22 cellular contexts compared by ENCODE assay signal in the genomic region with DNA sequence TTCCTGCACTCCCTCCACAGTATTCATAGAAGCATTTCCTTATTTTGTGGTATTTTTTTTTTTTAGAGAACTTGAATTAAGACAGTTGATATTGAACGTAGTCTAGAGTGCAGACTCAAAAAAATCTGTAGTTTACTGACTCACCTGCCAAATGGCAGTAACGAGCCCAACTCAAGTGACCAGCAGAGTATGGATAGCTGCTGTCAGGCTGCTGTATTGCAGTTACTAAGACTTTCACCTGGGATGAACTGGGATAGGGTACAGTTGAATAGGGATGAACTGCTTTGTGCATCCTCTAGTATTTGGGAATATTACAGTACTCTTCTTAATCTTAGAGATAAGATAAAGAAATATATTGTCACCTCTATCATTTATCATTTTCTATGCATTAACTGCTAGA.
"Had no signal": no experiment of that assay in that cellular context is flagged by ENCODE, and none has a peak within 500 bp of the region (broad histone marks: within the 10 kb centered on the region; RNA-seq: fewer than 3 reads in every experiment).

No MANE protein-coding gene starts in this region.

- ATAC-seq: activated CD4-positive, alpha-beta T cell treated with anti-CD3 and anti-CD28 coated beads for 36 hours; activated T-helper 17 cell treated with anti-CD3 and anti-CD28 coated beads, Interleukin-2, amount 50 U/mL, for 72 hours; PC-3; T-cell had no signal

- DNase-seq: activated CD4-positive, alpha-beta memory T cell treated with anti-CD3 and anti-CD28 coated beads, Interleukin-2, amount 10 ng/mL, durations not matched to agents 7 days and 5 days; activated CD4-positive, alpha-beta T cell treated with anti-CD3 and anti-CD28 coated beads for 36 hours; activated CD4-positive, alpha-beta T cell treated with anti-CD3 and anti-CD28 coated beads, Interleukin-2, amount 50 U/mL, for 1 hour; activated CD4-positive, CD25-positive, alpha-beta regulatory T cell; activated gamma-delta T cell; activated naive CD4-positive, alpha-beta T cell treated with anti-CD3 and anti-CD28 coated beads for 36 hours; activated T-cell treated with anti-CD3 and anti-CD28 coated beads for 4 hours; activated T-cell treated with anti-CD3 and anti-CD28 coated beads, Interleukin-2, amount 50 U/mL, for 48 hours; amygdala; NCI-H1105; NCI-H1436; NCI-H1694 treated with DMSO at 0.1 percent for 48 hours; NCI-H2029 treated with DMSO at 0.1 percent for 48 hours; NCI-H2171; NCI-H2227 treated with DMSO at 0.1 percent for 48 hours; NCI-H526; PC-3; SHP77; T-cell; T-helper 2 cell; T1000 had no signal
